Comparison of ENCODE assay signal across 2 cellular contexts in the genomic region with DNA sequence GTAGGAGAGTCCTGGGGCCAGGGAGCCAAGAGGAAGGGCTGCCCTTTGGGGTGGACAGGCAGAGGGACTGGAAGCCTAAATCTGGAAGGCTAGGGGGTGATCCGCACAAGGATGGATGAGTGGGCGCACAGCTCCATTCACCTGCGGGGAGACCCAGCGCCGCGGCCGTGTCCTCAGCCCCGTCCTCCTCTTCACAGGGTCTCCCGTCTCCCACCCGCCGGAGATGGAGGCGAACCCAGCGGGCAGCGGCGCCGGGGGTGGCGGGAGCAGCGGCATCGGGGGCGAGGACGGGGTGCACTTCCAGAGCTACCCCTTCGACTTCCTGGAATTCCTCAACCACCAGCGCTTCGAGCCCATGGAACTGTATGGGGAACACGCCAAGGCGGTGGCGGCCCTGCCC.
TF ChIP-seq lines count a peak whose summit lies in the region.

No MANE protein-coding gene starts in this region.

TF ChIP-seq in SK-N-SH, 30 proteins besides CTCF, POLR2A, EP300 and RAD21:
- TF ChIP-seq RCOR1 (IDR thresholded peaks at IDR 0.05; ENCODE audit: low read length) (no peak), RFX5 (IDR thresholded peaks at IDR 0.05; ENCODE audit: low read length) (no peak)

TF ChIP-seq in SK-N-SH treated with all-trans-retinoic acid at 6 μM for 48 hours, 23 proteins besides CTCF, POLR2A, EP300 and RAD21 (continued from another document):
- TF ChIP-seq ARNTL (CRISPR knock-in tag; IDR thresholded peaks at IDR 0.05; ENCODE audit: borderline replicate concordance, low read depth), result no peak
- TF ChIP-seq ZFP3 (CRISPR knock-in tag; IDR thresholded peaks at IDR 0.05), result no peak
- TF ChIP-seq, protein P1, sequence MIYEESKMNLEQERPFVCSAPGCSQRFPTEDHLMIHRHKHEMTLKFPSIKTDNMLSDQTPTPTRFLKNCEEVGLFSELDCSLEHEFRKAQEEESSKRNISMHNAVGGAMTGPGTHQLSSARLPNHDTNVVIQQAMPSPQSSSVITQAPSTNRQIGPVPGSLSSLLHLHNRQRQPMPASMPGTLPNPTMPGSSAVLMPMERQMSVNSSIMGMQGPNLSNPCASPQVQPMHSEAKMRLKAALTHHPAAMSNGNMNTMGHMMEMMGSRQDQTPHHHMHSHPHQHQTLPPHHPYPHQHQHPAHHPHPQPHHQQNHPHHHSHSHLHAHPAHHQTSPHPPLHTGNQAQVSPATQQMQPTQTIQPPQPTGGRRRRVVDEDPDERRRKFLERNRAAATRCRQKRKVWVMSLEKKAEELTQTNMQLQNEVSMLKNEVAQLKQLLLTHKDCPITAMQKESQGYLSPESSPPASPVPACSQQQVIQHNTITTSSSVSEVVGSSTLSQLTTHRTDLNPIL (CRISPR knock-in tag; IDR thresholded peaks at IDR 0.05; ENCODE audit: low read depth), result no peak
- no peak for TF ChIP-seq TOX (CRISPR knock-in tag; IDR thresholded peaks at IDR 0.05; ENCODE audit: borderline replicate concordance)
- no peak for TF ChIP-seq ZNF565 (CRISPR knock-in tag; conservative IDR thresholded peaks at IDR 0.05; ENCODE audit: low read depth)
- TF ChIP-seq ZFP30 (CRISPR knock-in tag; IDR thresholded peaks at IDR 0.05), result no peak
- no peak for TF ChIP-seq SNAI2 (CRISPR knock-in tag; IDR thresholded peaks at IDR 0.05)
- no peak for TF ChIP-seq ZNF8 (CRISPR knock-in tag; IDR thresholded peaks at IDR 0.05)
- no peak for TF ChIP-seq GLIS3 (CRISPR knock-in tag; IDR thresholded peaks at IDR 0.05)
- no peak for TF ChIP-seq OSR1 (CRISPR knock-in tag; IDR thresholded peaks at IDR 0.05)
- TF ChIP-seq ESRRG (CRISPR knock-in tag; IDR thresholded peaks at IDR 0.05), result no peak
- TF ChIP-seq, protein P2, sequence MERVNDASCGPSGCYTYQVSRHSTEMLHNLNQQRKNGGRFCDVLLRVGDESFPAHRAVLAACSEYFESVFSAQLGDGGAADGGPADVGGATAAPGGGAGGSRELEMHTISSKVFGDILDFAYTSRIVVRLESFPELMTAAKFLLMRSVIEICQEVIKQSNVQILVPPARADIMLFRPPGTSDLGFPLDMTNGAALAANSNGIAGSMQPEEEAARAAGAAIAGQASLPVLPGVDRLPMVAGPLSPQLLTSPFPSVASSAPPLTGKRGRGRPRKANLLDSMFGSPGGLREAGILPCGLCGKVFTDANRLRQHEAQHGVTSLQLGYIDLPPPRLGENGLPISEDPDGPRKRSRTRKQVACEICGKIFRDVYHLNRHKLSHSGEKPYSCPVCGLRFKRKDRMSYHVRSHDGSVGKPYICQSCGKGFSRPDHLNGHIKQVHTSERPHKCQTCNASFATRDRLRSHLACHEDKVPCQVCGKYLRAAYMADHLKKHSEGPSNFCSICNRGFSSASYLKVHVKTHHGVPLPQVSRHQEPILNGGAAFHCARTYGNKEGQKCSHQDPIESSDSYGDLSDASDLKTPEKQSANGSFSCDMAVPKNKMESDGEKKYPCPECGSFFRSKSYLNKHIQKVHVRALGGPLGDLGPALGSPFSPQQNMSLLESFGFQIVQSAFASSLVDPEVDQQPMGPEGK (CRISPR knock-in tag; IDR thresholded peaks at IDR 0.05; ENCODE audit: borderline replicate concordance), result no peak
- no peak for TF ChIP-seq PPARA (CRISPR knock-in tag; IDR thresholded peaks at IDR 0.05; ENCODE audit: borderline replicate concordance)
- TF ChIP-seq BACH2 (CRISPR knock-in tag; IDR thresholded peaks at IDR 0.05; ENCODE audit: borderline replicate concordance), result no peak
- no peak for TF ChIP-seq CSDC2 (CRISPR knock-in tag; IDR thresholded peaks at IDR 0.05)
- TF ChIP-seq, protein P3, sequence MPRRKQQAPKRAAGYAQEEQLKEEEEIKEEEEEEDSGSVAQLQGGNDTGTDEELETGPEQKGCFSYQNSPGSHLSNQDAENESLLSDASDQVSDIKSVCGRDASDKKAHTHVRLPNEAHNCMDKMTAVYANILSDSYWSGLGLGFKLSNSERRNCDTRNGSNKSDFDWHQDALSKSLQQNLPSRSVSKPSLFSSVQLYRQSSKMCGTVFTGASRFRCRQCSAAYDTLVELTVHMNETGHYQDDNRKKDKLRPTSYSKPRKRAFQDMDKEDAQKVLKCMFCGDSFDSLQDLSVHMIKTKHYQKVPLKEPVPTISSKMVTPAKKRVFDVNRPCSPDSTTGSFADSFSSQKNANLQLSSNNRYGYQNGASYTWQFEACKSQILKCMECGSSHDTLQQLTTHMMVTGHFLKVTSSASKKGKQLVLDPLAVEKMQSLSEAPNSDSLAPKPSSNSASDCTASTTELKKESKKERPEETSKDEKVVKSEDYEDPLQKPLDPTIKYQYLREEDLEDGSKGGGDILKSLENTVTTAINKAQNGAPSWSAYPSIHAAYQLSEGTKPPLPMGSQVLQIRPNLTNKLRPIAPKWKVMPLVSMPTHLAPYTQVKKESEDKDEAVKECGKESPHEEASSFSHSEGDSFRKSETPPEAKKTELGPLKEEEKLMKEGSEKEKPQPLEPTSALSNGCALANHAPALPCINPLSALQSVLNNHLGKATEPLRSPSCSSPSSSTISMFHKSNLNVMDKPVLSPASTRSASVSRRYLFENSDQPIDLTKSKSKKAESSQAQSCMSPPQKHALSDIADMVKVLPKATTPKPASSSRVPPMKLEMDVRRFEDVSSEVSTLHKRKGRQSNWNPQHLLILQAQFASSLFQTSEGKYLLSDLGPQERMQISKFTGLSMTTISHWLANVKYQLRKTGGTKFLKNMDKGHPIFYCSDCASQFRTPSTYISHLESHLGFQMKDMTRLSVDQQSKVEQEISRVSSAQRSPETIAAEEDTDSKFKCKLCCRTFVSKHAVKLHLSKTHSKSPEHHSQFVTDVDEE (CRISPR knock-in tag; IDR thresholded peaks at IDR 0.05), result no peak
- TF ChIP-seq TCF4 (CRISPR knock-in tag; IDR thresholded peaks at IDR 0.05; ENCODE audit: borderline replicate concordance), result no peak
